In the genomic region with DNA sequence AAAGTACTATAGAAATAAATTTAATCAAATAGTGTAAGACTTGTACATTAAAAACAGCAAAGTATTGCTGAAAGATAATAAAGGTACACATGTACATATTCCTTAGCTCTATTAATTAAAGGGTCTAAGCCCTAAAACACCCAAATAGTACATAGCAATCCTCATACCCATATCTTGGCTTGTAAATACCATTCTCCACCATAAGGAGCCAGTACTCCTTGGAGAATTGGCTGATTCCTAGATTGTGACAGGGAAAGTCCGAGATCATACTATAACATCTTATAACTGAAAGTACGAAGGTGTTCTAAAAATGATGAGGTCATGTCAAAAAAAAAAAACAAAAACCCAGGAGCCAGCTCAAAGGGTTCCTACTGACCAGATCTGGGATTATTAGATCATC, we compare ENCODE assay signal across 1 cellular context.
TF ChIP-seq lines count a peak whose summit lies in the region.

No MANE protein-coding gene starts in this region.

TF ChIP-seq in GM23338, 12 proteins besides CTCF, POLR2A, EP300 and RAD21 (continued from another document):
- TF ChIP-seq, protein P1, sequence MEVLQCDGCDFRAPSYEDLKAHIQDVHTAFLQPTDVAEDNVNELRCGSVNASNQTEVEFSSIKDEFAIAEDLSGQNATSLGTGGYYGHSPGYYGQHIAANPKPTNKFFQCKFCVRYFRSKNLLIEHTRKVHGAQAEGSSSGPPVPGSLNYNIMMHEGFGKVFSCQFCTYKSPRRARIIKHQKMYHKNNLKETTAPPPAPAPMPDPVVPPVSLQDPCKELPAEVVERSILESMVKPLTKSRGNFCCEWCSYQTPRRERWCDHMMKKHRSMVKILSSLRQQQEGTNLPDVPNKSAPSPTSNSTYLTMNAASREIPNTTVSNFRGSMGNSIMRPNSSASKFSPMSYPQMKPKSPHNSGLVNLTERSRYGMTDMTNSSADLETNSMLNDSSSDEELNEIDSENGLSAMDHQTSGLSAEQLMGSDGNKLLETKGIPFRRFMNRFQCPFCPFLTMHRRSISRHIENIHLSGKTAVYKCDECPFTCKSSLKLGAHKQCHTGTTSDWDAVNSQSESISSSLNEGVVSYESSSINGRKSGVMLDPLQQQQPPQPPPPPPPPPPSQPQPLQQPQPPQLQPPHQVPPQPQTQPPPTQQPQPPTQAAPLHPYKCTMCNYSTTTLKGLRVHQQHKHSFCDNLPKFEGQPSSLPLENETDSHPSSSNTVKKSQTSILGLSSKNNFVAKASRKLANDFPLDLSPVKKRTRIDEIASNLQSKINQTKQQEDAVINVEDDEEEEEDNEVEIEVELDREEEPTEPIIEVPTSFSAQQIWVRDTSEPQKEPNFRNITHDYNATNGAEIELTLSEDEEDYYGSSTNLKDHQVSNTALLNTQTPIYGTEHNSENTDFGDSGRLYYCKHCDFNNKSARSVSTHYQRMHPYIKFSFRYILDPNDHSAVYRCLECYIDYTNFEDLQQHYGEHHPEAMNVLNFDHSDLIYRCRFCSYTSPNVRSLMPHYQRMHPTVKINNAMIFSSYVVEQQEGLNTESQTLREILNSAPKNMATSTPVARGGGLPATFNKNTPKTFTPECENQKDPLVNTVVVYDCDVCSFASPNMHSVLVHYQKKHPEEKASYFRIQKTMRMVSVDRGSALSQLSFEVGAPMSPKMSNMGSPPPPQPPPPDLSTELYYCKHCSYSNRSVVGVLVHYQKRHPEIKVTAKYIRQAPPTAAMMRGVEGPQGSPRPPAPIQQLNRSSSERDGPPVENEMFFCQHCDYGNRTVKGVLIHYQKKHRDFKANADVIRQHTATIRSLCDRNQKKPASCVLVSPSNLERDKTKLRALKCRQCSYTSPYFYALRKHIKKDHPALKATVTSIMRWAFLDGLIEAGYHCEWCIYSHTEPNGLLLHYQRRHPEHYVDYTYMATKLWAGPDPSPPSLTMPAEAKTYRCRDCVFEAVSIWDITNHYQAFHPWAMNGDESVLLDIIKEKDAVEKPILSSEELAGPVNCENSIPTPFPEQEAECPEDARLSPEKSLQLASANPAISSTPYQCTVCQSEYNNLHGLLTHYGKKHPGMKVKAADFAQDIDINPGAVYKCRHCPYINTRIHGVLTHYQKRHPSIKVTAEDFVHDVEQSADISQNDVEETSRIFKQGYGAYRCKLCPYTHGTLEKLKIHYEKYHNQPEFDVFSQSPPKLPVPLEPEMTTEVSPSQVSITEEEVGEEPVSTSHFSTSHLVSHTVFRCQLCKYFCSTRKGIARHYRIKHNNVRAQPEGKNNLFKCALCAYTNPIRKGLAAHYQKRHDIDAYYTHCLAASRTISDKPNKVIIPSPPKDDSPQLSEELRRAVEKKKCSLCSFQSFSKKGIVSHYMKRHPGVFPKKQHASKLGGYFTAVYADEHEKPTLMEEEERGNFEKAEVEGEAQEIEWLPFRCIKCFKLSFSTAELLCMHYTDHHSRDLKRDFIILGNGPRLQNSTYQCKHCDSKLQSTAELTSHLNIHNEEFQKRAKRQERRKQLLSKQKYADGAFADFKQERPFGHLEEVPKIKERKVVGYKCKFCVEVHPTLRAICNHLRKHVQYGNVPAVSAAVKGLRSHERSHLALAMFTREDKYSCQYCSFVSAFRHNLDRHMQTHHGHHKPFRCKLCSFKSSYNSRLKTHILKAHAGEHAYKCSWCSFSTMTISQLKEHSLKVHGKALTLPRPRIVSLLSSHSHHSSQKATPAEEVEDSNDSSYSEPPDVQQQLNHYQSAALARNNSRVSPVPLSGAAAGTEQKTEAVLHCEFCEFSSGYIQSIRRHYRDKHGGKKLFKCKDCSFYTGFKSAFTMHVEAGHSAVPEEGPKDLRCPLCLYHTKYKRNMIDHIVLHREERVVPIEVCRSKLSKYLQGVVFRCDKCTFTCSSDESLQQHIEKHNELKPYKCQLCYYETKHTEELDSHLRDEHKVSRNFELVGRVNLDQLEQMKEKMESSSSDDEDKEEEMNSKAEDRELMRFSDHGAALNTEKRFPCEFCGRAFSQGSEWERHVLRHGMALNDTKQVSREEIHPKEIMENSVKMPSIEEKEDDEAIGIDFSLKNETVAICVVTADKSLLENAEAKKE (CRISPR knock-in tag; IDR thresholded peaks at IDR 0.05) = no peak
- TF ChIP-seq NANOG (IDR thresholded peaks at IDR 0.05; ENCODE audit: borderline replicate concordance) = no peak
- no peak for TF ChIP-seq ETS1 (IDR thresholded peaks at IDR 0.05)
- no peak for TF ChIP-seq CREB1 (CRISPR knock-in tag; IDR thresholded peaks at IDR 0.05; ENCODE audit: low read depth)
- no peak for TF ChIP-seq ZNF114 (CRISPR knock-in tag; IDR thresholded peaks at IDR 0.05)
- no peak for TF ChIP-seq STAT1 (IDR thresholded peaks at IDR 0.05; ENCODE audit: unreplicated experiment)
